19 cellular contexts compared by ENCODE assay signal in the genomic region with DNA sequence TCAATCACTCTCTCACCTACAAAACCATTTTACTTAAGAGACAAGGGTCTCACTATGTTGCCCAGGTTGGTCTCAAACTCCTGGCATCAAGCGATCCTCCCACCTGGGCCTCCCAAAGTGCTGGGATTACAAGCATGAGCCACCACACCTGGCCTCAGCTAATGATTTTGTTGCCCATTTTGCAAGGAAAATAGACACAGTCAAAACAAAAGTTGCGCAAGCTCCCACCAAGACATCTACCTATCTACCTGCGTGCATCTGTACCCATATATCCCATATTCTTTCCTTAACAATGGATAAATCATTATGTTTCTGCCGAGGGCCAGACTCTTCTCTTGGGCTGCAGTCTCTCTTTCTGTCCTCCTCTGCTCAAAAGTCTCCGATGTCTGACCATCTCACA.
"Had no signal": no experiment of that assay in that cellular context is flagged by ENCODE, and none has a peak within 500 bp of the region (broad histone marks: within the 10 kb centered on the region; RNA-seq: fewer than 3 reads in every experiment).

No MANE protein-coding gene starts in this region.

- H3K4me3 ChIP-seq: body of pancreas, gastroesophageal sphincter, left ventricle myocardium inferior had no signal

- H3K27me3 Mint-ChIP-seq: activated B cell treated with CpG ODN at 0.5 μM for 24 hours; activated CD4-positive, alpha-beta T cell treated with anti-CD3 and anti-CD28 coated beads, Interleukin-2, amount 10 ng/mL, durations not matched to agents 24 days and 14 days; type B pancreatic cell had no signal

- H3K36me3 Mint-ChIP-seq: type B pancreatic cell had no signal

- H3K9me3 Mint-ChIP-seq: activated B cell treated with CpG ODN at 0.5 μM for 24 hours; activated CD4-positive, alpha-beta T cell treated with anti-CD3 and anti-CD28 coated beads, Interleukin-2, amount 10 ng/mL, durations not matched to agents 24 days and 14 days; T-helper 1 cell treated with Interleukin-12 subunit alpha and Interleukin-12 subunit beta and Interleukin-4 antibody, amounts not matched to agents 30 μg/mL and 1 μg/mL, for 36 hours had no signal

- H3K4me3 Mint-ChIP-seq: activated B cell treated with CpG ODN at 0.5 μM for 24 hours; activated CD4-positive, alpha-beta T cell treated with anti-CD3 and anti-CD28 coated beads, Interleukin-2, amount 10 ng/mL, durations not matched to agents 24 days and 14 days; T-helper 1 cell treated with Interleukin-12 subunit alpha and Interleukin-12 subunit beta and Interleukin-4 antibody, amounts not matched to agents 30 μg/mL and 1 μg/mL, for 36 hours; type B pancreatic cell had no signal

- H2AFZ ChIP-seq: parathyroid adenoma had no signal

- FAIRE-seq: kidney had no signal

- ATAC-seq: body of pancreas, gastroesophageal sphincter, SK-N-SH treated with all-trans-retinoic acid at 6 μM for 48 hours had no signal

- DNase-seq: activated B cell treated with CpG ODN at 0.5 μM for 24 hours; activated CD4-positive, alpha-beta T cell treated with anti-CD3 and anti-CD28 coated beads, Interleukin-2, amount 10 ng/mL, durations not matched to agents 24 days and 14 days; activated naive CD4-positive, alpha-beta T cell; amniotic stem cell; body of pancreas; central memory CD4-positive, alpha-beta T cell; cortex of kidney; kidney; left ventricle myocardium inferior; mesendoderm; retina; stimulated activated CD4-positive, alpha-beta T cell treated with anti-CD3 and anti-CD28 coated beads, Interleukin-15, amount 100 ng/mL, for 24 hours; stimulated activated CD4-positive, alpha-beta T cell treated with anti-CD3 and anti-CD28 coated beads, Interleukin-4, amount 100 ng/mL, for 4 hours; substantia nigra had no signal

- H3K27ac ChIP-seq: body of pancreas, gastroesophageal sphincter, left ventricle myocardium inferior, parathyroid adenoma had no signal

- H3K79me2 ChIP-seq: parathyroid adenoma had no signal

- H3K9me3 ChIP-seq: body of pancreas had no signal

- H3K36me3 ChIP-seq: gastroesophageal sphincter, left ventricle myocardium inferior had no signal

- H3K27ac Mint-ChIP-seq: activated B cell treated with CpG ODN at 0.5 μM for 24 hours; activated CD4-positive, alpha-beta T cell treated with anti-CD3 and anti-CD28 coated beads, Interleukin-2, amount 10 ng/mL, durations not matched to agents 24 days and 14 days; T-helper 1 cell treated with Interleukin-12 subunit alpha and Interleukin-12 subunit beta and Interleukin-4 antibody, amounts not matched to agents 30 μg/mL and 1 μg/mL, for 36 hours; type B pancreatic cell had no signal

- H3K9ac ChIP-seq: parathyroid adenoma had no signal

- H3K27me3 ChIP-seq: body of pancreas, gastroesophageal sphincter had no signal

- H3K4me1 ChIP-seq: body of pancreas, gastroesophageal sphincter, left ventricle myocardium inferior, parathyroid adenoma had no signal
